ENCODE assay signal across 18 cellular contexts in the genomic region with DNA sequence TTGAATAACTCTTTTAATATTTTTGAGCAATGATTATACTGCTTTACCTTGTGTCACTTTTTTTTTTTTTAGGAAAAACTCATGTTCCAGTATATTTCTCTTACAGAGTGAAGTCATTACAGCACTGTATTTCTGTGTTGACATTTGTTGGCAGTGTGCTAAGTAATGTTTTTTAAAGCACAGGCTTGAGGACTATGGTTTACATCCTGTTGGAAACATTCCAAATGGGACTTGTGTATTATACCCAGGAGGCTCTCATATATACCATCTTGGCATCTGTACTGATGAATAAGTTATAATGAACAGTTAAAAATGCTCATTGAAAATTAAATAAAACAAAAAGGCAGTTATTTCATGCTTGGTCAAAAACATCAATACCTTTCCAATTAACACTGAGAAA. TPM values are rescaled to one million over a fixed set of nuclear protein-coding genes. Genes with fewer than 3 reads are reported as not detected.
A peak's percentile ranks its signal among the peaks of the same experiment; 100 is the strongest.
DNase-seq lines count a peak whose midpoint lies in the region; ATAC-seq and TF ChIP-seq lines count a peak whose summit lies in the region.
"Had no signal": no experiment of that assay in that cellular context is flagged by ENCODE, and none has a peak within 500 bp of the region (broad histone marks: within the 10 kb centered on the region; RNA-seq: fewer than 3 reads in every experiment).

No MANE protein-coding gene starts in this region.

- TF ChIP-seq CTCF in fibroblast of pulmonary artery (IDR thresholded peaks at IDR 0.05; ENCODE audit: low read length, missing control alignments) = no peak

- H3K27ac ChIP-seq in effector memory CD4-positive, alpha-beta T cell (ENCODE audit: insufficient read depth, low read length, poor library complexity, severe bottlenecking) = no peak overlapping the region
- no peak overlapping the region for H3K27ac ChIP-seq in substantia nigra (ENCODE audit: low read depth, low read length, poor library complexity, severe bottlenecking)
- H3K27ac ChIP-seq: colonic mucosa, prostate gland had no signal

- no peaks in the 10 kb centered on the region for H3K9me3 ChIP-seq in effector memory CD4-positive, alpha-beta T cell (ENCODE audit: control insufficient read depth, low read length)
- H3K9me3 ChIP-seq: Caco-2, colonic mucosa, prostate gland had no signal

- H3K36me3 ChIP-seq in effector memory CD4-positive, alpha-beta T cell (ENCODE audit: control insufficient read depth, insufficient read depth, low read length) = peaks cover 15% of the 10 kb centered on the region
- H3K36me3 ChIP-seq: colonic mucosa, prostate gland had no signal

- ATAC-seq in GM21737 (IDR thresholded peaks at IDR 0.05; ENCODE audit: unreplicated experiment) = no peak
- ATAC-seq: stimulated activated memory B cell treated with anti-CD40 and anti-IgM and Interleukin-4, amounts not matched to agents 10 μg/mL and 1 μg/mL and 100 μg/mL, for 72 hours had no signal

- no peaks in the 10 kb centered on the region for H3K27me3 ChIP-seq in effector memory CD4-positive, alpha-beta T cell (replicated peaks; ENCODE audit: control insufficient read depth, insufficient read depth, low read length, poor library complexity, severe bottlenecking)
- H3K27me3 ChIP-seq: colonic mucosa had no signal

- no peak overlapping the region for H3K4me3 ChIP-seq in fibroblast of pulmonary artery (replicated peaks; ENCODE audit: low read depth, low read length)
- no peak overlapping the region for H3K4me3 ChIP-seq in effector memory CD4-positive, alpha-beta T cell (ENCODE audit: insufficient read depth, low read depth, low read length, poor library complexity, severe bottlenecking)
- H3K4me3 ChIP-seq: colonic mucosa, prostate gland had no signal

- no peaks in the 10 kb centered on the region for H3K4me1 ChIP-seq in effector memory CD4-positive, alpha-beta T cell (ENCODE audit: control insufficient read depth, insufficient read depth, low read length, poor library complexity, severe bottlenecking)
- H3K4me1 ChIP-seq: Caco-2, colonic mucosa, prostate gland had no signal

- DNase-seq in DMS153 (lab: John Stamatoyannopoulos, UW) (peak; percentile 62), H4 (ENCODE audit: low spot score) (peak; percentile 48), NCI-H748 treated with DMSO at 0.1 percent for 48 hours (lab: John Stamatoyannopoulos, UW) (peak; percentile 22), fibroblast of pulmonary artery (ENCODE audit: low read depth) (peak; percentile 68), cerebellum (ENCODE audit: low spot score) (no peak), substantia nigra (lab: John Stamatoyannopoulos, UW) (no peak)
- no peak for DNase-seq in effector memory CD4-positive, alpha-beta T cell
- DNase-seq: activated CD4-positive, alpha-beta T cell treated with anti-CD3 and anti-CD28 coated beads, Interleukin-2, amount 50 U/mL, for 48 hours; activated naive CD4-positive, alpha-beta T cell treated with anti-CD3 and anti-CD28 coated beads for 36 hours; activated T-cell treated with anti-CD3 and anti-CD28 coated beads for 4 hours; Caco-2; colonic mucosa; HFFc6; NCI-H524 treated with DMSO at 0.1 percent for 48 hours; stimulated activated CD4-positive, alpha-beta T cell treated with anti-CD3 and anti-CD28 coated beads, Interleukin-15, amount 100 ng/mL, for 24 hours had no signal

RNA-seq across cellular contexts. Expression of a gene that starts 33.8 kb away (rescaled TPM):
- 13.8 and 16.5 TPM in 2 replicates for total RNA-seq in H4 (2014; rRNA removed; shearing (Covaris generic))
- total RNA-seq in cerebellum = 36.4 TPM

RNA-seq across cellular contexts. Expression of a gene that starts 34.1 kb away (rescaled TPM):
- 21.4 and 32.3 TPM in 2 replicates for total RNA-seq in H4 (2014; rRNA removed; shearing (Covaris generic))
- total RNA-seq in cerebellum = 32.1 TPM

Comparison
In these comparisons a context has a peak if more than half of its experiments do, and no peak if none do; other contexts are left out.
1. DNase-seq: peak in DMS153 (single experiment), H4 (single experiment), NCI-H748 treated with DMSO at 0.1 percent for 48 hours (single experiment) and fibroblast of pulmonary artery (single experiment); none in effector memory CD4-positive, alpha-beta T cell (0 of 3), cerebellum (single experiment) and substantia nigra (0 of 49).